Comparison of ENCODE assay signal across 23 cellular contexts in the genomic region with DNA sequence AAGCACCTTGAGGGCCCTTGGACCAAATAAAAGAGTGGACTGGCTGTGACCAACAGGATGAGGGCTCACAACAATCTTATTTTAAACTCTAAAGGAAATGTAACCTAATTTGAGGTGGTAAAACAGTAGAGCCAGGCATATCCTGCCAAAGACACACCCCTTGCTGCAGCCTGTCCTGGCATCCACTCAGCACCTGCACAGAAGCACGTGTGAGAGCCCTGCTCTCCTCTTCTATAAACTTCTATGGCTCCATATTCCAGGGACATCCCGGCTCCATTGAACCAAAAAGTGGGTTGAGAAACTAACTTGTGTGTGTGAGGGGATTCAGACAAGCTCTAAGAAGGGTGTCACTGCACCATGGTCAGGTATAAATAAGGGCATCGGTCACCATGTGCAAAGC. TPM values are rescaled to one million over a fixed set of nuclear protein-coding genes. Genes with fewer than 3 reads are reported as not detected.
"Had no signal": no experiment of that assay in that cellular context is flagged by ENCODE, and none has a peak within 500 bp of the region (broad histone marks: within the 10 kb centered on the region; RNA-seq: fewer than 3 reads in every experiment).

No MANE protein-coding gene starts in this region.

- H3K36me3 ChIP-seq: left ventricle myocardium inferior, ovary, prostate gland, stomach, suprapubic skin, tibial nerve, upper lobe of left lung, vagina had no signal

- H3K27me3 ChIP-seq: ovary, stomach, suprapubic skin, tibial nerve, upper lobe of left lung, vagina had no signal

- H3K9me3 ChIP-seq: left ventricle myocardium inferior, ovary, prostate gland, stomach, suprapubic skin, tibial nerve, upper lobe of left lung, vagina had no signal

- H3K4me1 ChIP-seq: prostate gland, stomach, suprapubic skin, tibial nerve, upper lobe of left lung, vagina had no signal

- H3K4me3 ChIP-seq: left ventricle myocardium inferior, ovary, prostate gland, skin epidermis, stomach, suprapubic skin, tibial nerve, upper lobe of left lung, vagina had no signal

- DNase-seq: head of caudate nucleus; hippocampal formation; kidney glomerular epithelial cell; left ventricle myocardium inferior; naive thymus-derived CD4-positive, alpha-beta T cell; ovary; retina; stimulated activated CD4-positive, alpha-beta T cell treated with anti-CD3 and anti-CD28 coated beads, Interleukin-12 subunit alpha, Interleukin-12 subunit beta, amount 100 ng/mL, for 4 hours; stimulated activated CD4-positive, alpha-beta T cell treated with anti-CD3 and anti-CD28 coated beads, Interleukin-15, amount 100 ng/mL, for 24 hours; stimulated activated CD4-positive, alpha-beta T cell treated with anti-CD3 and anti-CD28 coated beads, Interleukin-2, amount 100 ng/mL, for 24 hours; stimulated activated CD4-positive, alpha-beta T cell treated with anti-CD3 and anti-CD28 coated beads, Interleukin-4, amount 100 ng/mL, for 1 hour; stimulated activated naive B cell treated with anti-CD40 and anti-IgM and Interleukin-4, amounts not matched to agents 10 μg/mL and 1 μg/mL and 100 μg/mL, for 72 hours; stimulated activated naive CD8-positive, alpha-beta T cell treated with anti-CD3 and anti-CD28 coated beads, Interleukin-15, Interleukin-2, amounts not matched to agents 100 U/mL and 50 U/mL, for 24 hours; stomach had no signal

- ATAC-seq: naive thymus-derived CD4-positive, alpha-beta T cell; right cardiac atrium; sciatic nerve; stimulated activated naive B cell treated with anti-CD40 and anti-IgM and Interleukin-4, amounts not matched to agents 10 μg/mL and 1 μg/mL and 100 μg/mL, for 72 hours; stimulated activated naive CD8-positive, alpha-beta T cell treated with anti-CD3 and anti-CD28 coated beads, Interleukin-15, Interleukin-2, amounts not matched to agents 100 U/mL and 50 U/mL, for 24 hours had no signal

- H3K27ac ChIP-seq: left ventricle myocardium inferior, ovary, prostate gland, skin epidermis, stomach, suprapubic skin, tibial nerve, upper lobe of left lung, vagina had no signal

RNA-seq across cellular contexts. Expression of a gene that starts 31.1 kb away (rescaled TPM):
- total RNA-seq: myocyte had no signal
